8 cellular contexts compared by ENCODE assay signal in genomic region chr11:46119053-46119351, GRCh38. TPM values are rescaled to one million over a fixed set of nuclear protein-coding genes. Genes with fewer than 3 reads are reported as not detected.
A peak's percentile ranks its signal among the peaks of the same experiment; 100 is the strongest.
DNase-seq lines count a peak whose midpoint lies in the region; ATAC-seq and TF ChIP-seq lines count a peak whose summit lies in the region.

No MANE protein-coding gene starts in this region.

- no peak for TF ChIP-seq EP300 in tibial nerve (IDR thresholded peaks at IDR 0.05)

- H3K36me3 ChIP-seq in ascending aorta: no peaks in the 10 kb centered on the region
- no peaks in the 10 kb centered on the region for H3K36me3 ChIP-seq in right lobe of liver
- H3K36me3 ChIP-seq in tibial nerve: no peaks in the 10 kb centered on the region

- H3K36me3 Mint-ChIP-seq in activated naive CD4-positive, alpha-beta T cell treated with anti-CD3 and anti-CD28 coated beads for 36 hours (ENCODE audit: low read depth): peaks cover 1% of the 10 kb centered on the region

- H3K4me3 Mint-ChIP-seq in activated naive CD4-positive, alpha-beta T cell treated with anti-CD3 and anti-CD28 coated beads for 36 hours: peak overlapping the region; percentile 93

- TF ChIP-seq CTCF in ascending aorta (IDR thresholded peaks at IDR 0.05) (no peak), right lobe of liver (IDR thresholded peaks at IDR 0.05) (no peak), tibial nerve (IDR thresholded peaks at IDR 0.05) (no peak)

- 1% methylated on average over 3 of the region's 3 CpGs for WGBS in right lobe of liver (ENCODE audit: insufficient coverage, low coverage, low lambda C conversion rate, missing lambda C conversion rate)
- 3% methylated on average over 3 of the region's 3 CpGs for WGBS in tibial nerve, 2 donors

- H3K27me3 Mint-ChIP-seq in activated naive CD4-positive, alpha-beta T cell treated with anti-CD3 and anti-CD28 coated beads for 36 hours (ENCODE audit: low read depth): no peaks in the 10 kb centered on the region

- H3K9me3 Mint-ChIP-seq in activated naive CD4-positive, alpha-beta T cell treated with anti-CD3 and anti-CD28 coated beads for 36 hours: no peaks in the 10 kb centered on the region

- H3K4me1 ChIP-seq in ascending aorta (peaks cover 0 to 26% of the 10 kb centered on the region in 2 donors), right lobe of liver (peaks cover 0 to 15% (median 0%) of the 10 kb centered on the region in 4 donors), tibial nerve (peaks cover 0 to 61% (median 24%) of the 10 kb centered on the region in 4 donors)

- H3K9me3 ChIP-seq in ascending aorta (no peaks in the 10 kb centered on the region), right lobe of liver (no peaks in the 10 kb centered on the region), tibial nerve (no peaks in the 10 kb centered on the region)

- H3K27me3 ChIP-seq in ascending aorta (no peaks in the 10 kb centered on the region), right lobe of liver (no peaks in the 10 kb centered on the region), tibial nerve (no peaks in the 10 kb centered on the region)

- H3K4me3 ChIP-seq in ascending aorta (peak overlapping the region; percentile 69 to 95), right lobe of liver (peak overlapping the region; percentile 50 to 79 (median 68)), tibial nerve (peak overlapping the region; percentile 45 to 78 (median 69))

- ATAC-seq in right lobe of liver (no peak), GM18511 (IDR thresholded peaks at IDR 0.05; ENCODE audit: unreplicated experiment) (no peak), HG02763 (IDR thresholded peaks at IDR 0.05; ENCODE audit: unreplicated experiment) (no peak)

- intact Hi-C loops in activated naive CD4-positive, alpha-beta T cell treated with anti-CD3 and anti-CD28 coated beads for 36 hours (cut with micrococcal nuclease): loop anchor here (2.0 to 10.0 kb wide), 3 partner anchors 114 to 200 kb away; no protein-coding TSS in a partner anchor
- intact Hi-C loops in ascending aorta (cut with DNase I): loop anchor here (10.0 kb wide), 1 partner anchor 154 kb away; no protein-coding TSS in a partner anchor
- intact Hi-C loops in right lobe of liver (cut with DNase I): no loop called here

- peak overlapping the region; percentile 95 for H3K27ac Mint-ChIP-seq in activated naive CD4-positive, alpha-beta T cell treated with anti-CD3 and anti-CD28 coated beads for 36 hours

- H3K27ac ChIP-seq in ascending aorta (peak overlapping the region; percentile 83 to 95), right lobe of liver (peak overlapping the region; percentile 80 to 93 (median 83)), tibial nerve (peak overlapping the region; percentile 88 to 98 (median 94))

- peaks cover 56% of the 10 kb centered on the region for H3K4me1 Mint-ChIP-seq in activated naive CD4-positive, alpha-beta T cell treated with anti-CD3 and anti-CD28 coated beads for 36 hours (ENCODE audit: low read depth)

- CTCF ChIA-PET in activated naive CD4-positive, alpha-beta T cell treated with anti-CD3 and anti-CD28 coated beads for 36 hours (lab: Charles Lee): interaction anchor here (0.6 to 0.7 kb wide), 5 partner anchors 9 to 203 kb away, joined by 4 to 6 read pairs (median 4); no protein-coding TSS in a partner anchor

- no peak for TF ChIP-seq POLR2A in right lobe of liver (IDR thresholded peaks at IDR 0.05)
- no peak for TF ChIP-seq POLR2A in tibial nerve (IDR thresholded peaks at IDR 0.05)

- DNase-seq in activated naive CD4-positive, alpha-beta T cell treated with anti-CD3 and anti-CD28 coated beads for 36 hours: no peak
- no peak for DNase-seq in activated naive CD4-positive, alpha-beta T cell treated with Interleukin-2 at 50 U/mL for 16 hours
- DNase-seq in ascending aorta (ENCODE audit: low spot score in 2 of 2) (no peak), right lobe of liver (no peak), tibial nerve (ENCODE audit: low spot score in 2 of 2) (no peak), NCI-H226 (no peak)

RNA-seq across cellular contexts. Expression of gene PHF21A, which starts 2.3 kb away (rescaled TPM):
- total RNA-seq in activated naive CD4-positive, alpha-beta T cell treated with anti-CD3 and anti-CD28 coated beads for 36 hours: 10 to 100 TPM; 40.4 to 42.6 TPM
- total RNA-seq in ascending aorta (69.7 TPM), right lobe of liver (10 to 100 TPM in 5 of 6 experiments, 1 to 10 TPM in 1; 9.2 to 17.1 (median 10.4) TPM), tibial nerve (10 to 100 TPM; 30.4 to 58.5 (median 49.4) TPM)

Comparison
In these comparisons a context has a peak if more than half of its experiments do, and no peak if none do; other contexts are left out.
1. intact Hi-C loops: an anchor here in activated naive CD4-positive, alpha-beta T cell treated with anti-CD3 and anti-CD28 coated beads for 36 hours (2.0 to 10.0 kb wide) and ascending aorta (10.0 kb wide); none called in right lobe of liver.